In the genomic region with DNA sequence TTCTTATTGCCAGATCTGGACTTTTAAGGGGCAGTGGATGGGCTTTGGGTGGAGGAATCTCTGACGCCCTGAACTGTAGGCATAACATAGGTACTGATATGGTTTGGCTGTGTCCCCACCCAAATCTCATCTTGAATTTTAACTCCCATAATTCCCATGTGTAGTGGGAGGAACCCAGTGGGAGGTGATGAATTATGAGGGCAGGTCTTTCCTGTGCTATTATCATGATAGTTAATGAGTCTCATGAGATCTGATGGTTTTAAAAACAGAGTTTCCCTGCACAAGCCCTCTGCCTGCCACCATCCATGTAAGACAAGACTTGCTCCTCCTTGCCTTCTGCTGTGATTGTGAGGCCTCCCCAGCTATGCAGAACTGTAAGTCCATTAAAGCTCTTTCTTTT, we compare ENCODE assay signal across 34 cellular contexts.
"Had no signal": no experiment of that assay in that cellular context is flagged by ENCODE, and none has a peak within 500 bp of the region (broad histone marks: within the 10 kb centered on the region; RNA-seq: fewer than 3 reads in every experiment).

No MANE protein-coding gene starts in this region.

- H3K27me3 ChIP-seq: MG63 had no signal

- H3K9me3 ChIP-seq: MG63 had no signal

- H3K4me3 ChIP-seq: MG63 had no signal

- DNase-seq: Karpas-422, Kasumi-1, MG63, MM.1S, MV-4-11, NCI-H1048, NCI-H1092, NCI-H1092 treated with DMSO at 0.1 percent for 48 hours, NCI-H1105, NCI-H1105 treated with DMSO at 0.1 percent for 48 hours, NCI-H1417, NCI-H1417 treated with DMSO at 0.1 percent for 48 hours, NCI-H1436, NCI-H1436 treated with DMSO at 0.1 percent for 48 hours, NCI-H146, NCI-H1694, NCI-H1694 treated with DMSO at 0.1 percent for 48 hours, NCI-H187, NCI-H187 treated with DMSO at 0.1 percent for 48 hours, NCI-H1930, NCI-H2029, NCI-H2029 treated with DMSO at 0.1 percent for 48 hours, NCI-H2081, NCI-H2081 treated with DMSO at 0.1 percent for 48 hours, NCI-H2107, NCI-H2171, NCI-H2171 treated with DMSO at 0.1 percent for 48 hours, NCI-H2227 treated with DMSO at 0.1 percent for 48 hours, NCI-H226, NCI-H345, NCI-H446, NCI-H446 treated with DMSO at 0.1 percent for 48 hours, NCI-H510A, NCI-H510A treated with DMSO at 0.1 percent for 48 hours had no signal

- H3K36me3 ChIP-seq: MG63 had no signal
